Comparison of ENCODE assay signal across 8 cellular contexts in the genomic region with DNA sequence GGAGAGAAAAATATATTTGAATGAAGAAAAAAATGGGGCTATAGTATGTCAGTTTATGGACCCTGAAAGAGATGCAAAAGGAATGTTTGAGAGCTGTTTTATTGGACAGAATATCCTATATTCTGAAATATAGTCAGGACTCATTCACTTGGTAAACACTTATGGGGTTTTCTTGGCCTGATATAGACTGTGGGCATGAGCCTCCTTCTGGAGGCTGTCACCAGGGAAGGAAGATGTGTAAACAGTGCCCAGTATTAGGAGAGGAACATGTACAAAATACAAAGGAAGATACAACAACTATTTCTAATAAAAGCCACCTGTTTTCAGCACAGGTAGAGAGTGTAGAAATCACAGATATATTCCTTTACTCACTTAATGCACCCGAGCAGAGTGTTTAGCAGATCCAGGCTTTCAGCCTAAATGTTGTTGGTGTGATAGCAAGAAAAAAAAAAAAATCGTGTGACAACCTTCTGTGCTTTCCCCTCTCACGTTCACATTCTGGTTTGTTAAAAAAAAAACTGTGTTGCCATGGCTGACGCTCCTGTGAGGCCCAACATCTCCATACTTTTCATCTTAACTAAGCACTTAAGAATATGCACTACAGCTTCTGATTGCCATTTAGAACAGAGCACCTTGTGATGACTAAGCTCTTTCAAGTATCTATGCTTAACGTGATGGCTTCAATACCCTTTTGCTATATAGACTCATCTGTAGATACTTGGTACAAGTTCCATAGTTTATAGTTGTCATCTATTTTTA.
DNase-seq lines count a peak whose midpoint lies in the region; ATAC-seq and TF ChIP-seq lines count a peak whose summit lies in the region.

No MANE protein-coding gene starts in this region.

- TF ChIP-seq CTCF in mucosa of descending colon (IDR thresholded peaks at IDR 0.05): no peak

- no peaks in the 10 kb centered on the region for H3K27me3 ChIP-seq in CD4-positive, alpha-beta memory T cell (ENCODE audit: insufficient read depth, low read length)

- no peaks in the 10 kb centered on the region for H3K36me3 ChIP-seq in CD4-positive, alpha-beta memory T cell (ENCODE audit: insufficient read depth, low read length)
- no peaks in the 10 kb centered on the region for H3K36me3 ChIP-seq in mucosa of descending colon (ENCODE audit: low read depth)

- peaks cover 0 to 2% (median 0%) of the 10 kb centered on the region in 8 donors for H3K9me3 Mint-ChIP-seq in CD4-positive, alpha-beta memory T cell

- CTCF ChIA-PET in CD4-positive, alpha-beta memory T cell (lab: Charles Lee; ENCODE audit: partially characterized antibody): interaction anchor here (1.5 to 2.3 kb wide), 2 partner anchors 11 to 219 kb away, joined by 4 to 7 read pairs; no protein-coding TSS in a partner anchor

- peak in 4 of 5 donors; percentile 22 to 66 (median 37) for DNase-seq in CD4-positive, alpha-beta memory T cell
- peak; percentile 49 for DNase-seq in amniotic epithelial cell (ENCODE audit: low read depth)
- DNase-seq in mucosa of descending colon: no peak
- DNase-seq in NCI-H2227 (lab: John Stamatoyannopoulos, UW; ENCODE audit: unreplicated experiment): no peak
- no peak for DNase-seq in A172 (ENCODE audit: low spot score)
- DNase-seq in activated CD4-positive, alpha-beta T cell treated with anti-CD3 and anti-CD28 coated beads, Interleukin-2, amount 50 U/mL, for 1 hour: no peak
- no peak for DNase-seq in ureter (ENCODE audit: low spot score)

- peaks cover 91% of the 10 kb centered on the region for H3K4me1 ChIP-seq in CD4-positive, alpha-beta memory T cell (ENCODE audit: insufficient read depth, low read length)
- peaks cover 14% of the 10 kb centered on the region for H3K4me1 ChIP-seq in mucosa of descending colon (ENCODE audit: low read depth)

- ATAC-seq in HG02759 (IDR thresholded peaks at IDR 0.05; ENCODE audit: unreplicated experiment) (peak; percentile 38), mucosa of descending colon (peak; percentile 31)

- peaks cover 60 to 92% (median 80%) of the 10 kb centered on the region in 4 donors for H3K4me1 Mint-ChIP-seq in CD4-positive, alpha-beta memory T cell

- H3K4me3 ChIP-seq in CD4-positive, alpha-beta memory T cell (ENCODE audit: low read length in 2 of 2): no peak overlapping the region
- no peak overlapping the region for H3K4me3 ChIP-seq in mucosa of descending colon

- H3K36me3 Mint-ChIP-seq in CD4-positive, alpha-beta memory T cell: peaks cover 24 to 55% of the 10 kb centered on the region in 2 donors

- POLR2A ChIA-PET in CD4-positive, alpha-beta memory T cell (lab: Charles Lee; ENCODE audit: partially characterized antibody): interaction anchor here (0.7 to 1.3 kb wide), 3 partner anchors 17 to 145 kb away, joined by 3 to 5 read pairs (median 4); no protein-coding TSS in a partner anchor

- H3K27ac Mint-ChIP-seq in CD4-positive, alpha-beta memory T cell: peak overlapping the region; percentile 43 to 83 (median 77)

- H3K9me3 ChIP-seq in CD4-positive, alpha-beta memory T cell (ENCODE audit: control insufficient read depth in 1 of 2, low read length in 2 of 2): no peaks in the 10 kb centered on the region
- no peaks in the 10 kb centered on the region for H3K9me3 ChIP-seq in mucosa of descending colon

- intact Hi-C loops in CD4-positive, alpha-beta memory T cell (cut with micrococcal nuclease): no loop called here
- intact Hi-C loops in mucosa of descending colon (cut with DNase I, micrococcal nuclease): no loop called here

- H3K27ac ChIP-seq in CD4-positive, alpha-beta memory T cell (ENCODE audit: low read depth, low read length): peak overlapping the region; percentile 40

- no peaks in the 10 kb centered on the region for H3K27me3 Mint-ChIP-seq in CD4-positive, alpha-beta memory T cell

- H3K4me3 Mint-ChIP-seq in CD4-positive, alpha-beta memory T cell: peak overlapping the region in 7 of 8 donors; percentile 2 to 72 (median 59)

Comparison
In these comparisons a context has a peak if more than half of its experiments do, and no peak if none do; other contexts are left out.
1. DNase-seq: peak in CD4-positive, alpha-beta memory T cell (4 of 5) and amniotic epithelial cell (single experiment); none in mucosa of descending colon (0 of 3), NCI-H2227 (single experiment), A172 (single experiment), activated CD4-positive, alpha-beta T cell treated with anti-CD3 and anti-CD28 coated beads, Interleukin-2, amount 50 U/mL, for 1 hour (single experiment) and ureter (single experiment).